Comparison of ENCODE assay signal across 26 cellular contexts in the genomic region with DNA sequence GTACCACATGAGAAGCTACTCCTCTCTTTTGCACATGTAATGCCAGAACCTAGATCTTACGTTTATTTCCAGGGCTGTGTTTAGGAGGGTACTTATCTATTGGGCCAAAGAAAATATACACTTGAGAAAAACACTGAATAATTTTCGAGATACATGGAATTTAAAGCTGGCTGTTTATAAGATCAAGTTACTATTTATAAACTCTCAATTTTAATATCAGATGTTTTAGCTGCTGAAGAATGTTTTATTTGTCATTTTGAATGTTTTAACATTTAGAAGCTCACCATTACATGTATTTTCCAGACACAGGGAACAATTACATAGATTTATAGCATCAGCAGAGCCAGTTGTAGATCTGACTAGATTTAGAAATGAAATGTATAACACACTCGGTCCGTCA.
"Had no signal": no experiment of that assay in that cellular context is flagged by ENCODE, and none has a peak within 500 bp of the region (broad histone marks: within the 10 kb centered on the region; RNA-seq: fewer than 3 reads in every experiment).

No MANE protein-coding gene starts in this region.

- H3K27ac ChIP-seq: adrenal gland, body of pancreas, epithelial cell of prostate, esophagus squamous epithelium, gastroesophageal sphincter had no signal

- H3K36me3 ChIP-seq: adrenal gland, esophagus squamous epithelium, gastroesophageal sphincter had no signal

- H3K4me3 ChIP-seq: adrenal gland, body of pancreas, esophagus squamous epithelium, gastroesophageal sphincter had no signal

- ATAC-seq: activated T-cell treated with anti-CD3 and anti-CD28 coated beads, Interleukin-2, amount 50 U/mL, for 4 hours; activated T-helper 17 cell treated with anti-CD3 and anti-CD28 coated beads, Interleukin-2, amount 50 U/mL, for 72 hours; body of pancreas; effector memory CD8-positive, alpha-beta T cell; gastroesophageal sphincter; WTC11 had no signal

- FAIRE-seq: colon, endothelial cell of umbilical vein had no signal

- H3K4me1 ChIP-seq: adrenal gland, esophagus squamous epithelium had no signal

- DNase-seq: activated CD4-positive, alpha-beta memory T cell treated with anti-CD3 and anti-CD28 coated beads, Interleukin-2, amount 10 ng/mL, durations not matched to agents 7 days and 5 days; activated CD4-positive, alpha-beta T cell treated with anti-CD3 and anti-CD28 coated beads for 1 hour; activated CD4-positive, alpha-beta T cell treated with anti-CD3 and anti-CD28 coated beads for 4 hours; activated CD4-positive, alpha-beta T cell treated with anti-CD3 and anti-CD28 coated beads, Interleukin-2, amount 10 ng/mL, durations not matched to agents 7 days and 5 days; activated CD4-positive, alpha-beta T cell treated with anti-CD3 and anti-CD28 coated beads, Interleukin-2, amount 50 U/mL, for 4 hours; activated effector memory CD4-positive, alpha-beta T cell treated with Interleukin-2 at 50 U/mL for 16 hours; activated gamma-delta T cell treated with Interleukin-2 at 50 U/mL for 16 hours; activated naive CD4-positive, alpha-beta T cell treated with anti-CD3 and anti-CD28 coated beads, Interleukin-2, amount 50 U/mL, for 16 hours; activated naive CD4-positive, alpha-beta T cell treated with Interleukin-2 at 50 U/mL for 16 hours; activated T-cell treated with anti-CD3 and anti-CD28 coated beads, Interleukin-2, amount 50 U/mL, for 4 hours; adrenal gland; aorta; body of pancreas; cortex of kidney; dermis blood vessel endothelial cell; effector CD4-positive, alpha-beta T cell; effector memory CD8-positive, alpha-beta T cell; esophagus squamous epithelium; foreskin melanocyte; T-helper 2 cell had no signal

- H3K9me3 ChIP-seq: adrenal gland, body of pancreas, esophagus squamous epithelium, gastroesophageal sphincter had no signal

- H3K27me3 ChIP-seq: adrenal gland, body of pancreas, esophagus squamous epithelium, gastroesophageal sphincter had no signal
